23 cellular contexts compared by ENCODE assay signal in genomic region chr1:188723332-188724020, GRCh38.
DNase-seq lines count a peak whose midpoint lies in the region; ATAC-seq, FAIRE-seq and TF ChIP-seq lines count a peak whose summit lies in the region.
"Had no signal": no experiment of that assay in that cellular context is flagged by ENCODE, and none has a peak within 500 bp of the region (broad histone marks: within the 10 kb centered on the region; RNA-seq: fewer than 3 reads in every experiment).

No MANE protein-coding gene starts in this region.

- in situ Hi-C loops in GM13976 (cut with MboI; ENCODE audit: low sequenced_read_pairs, unreplicated experiment): no loop called here

- H3K4me3 ChIP-seq in fibroblast of the aortic adventitia (ENCODE audit: low read depth, low read length): no peak overlapping the region
- H3K4me3 ChIP-seq: GM23338, K562, SJSA1 had no signal

- DNase-seq in D721Med (ENCODE audit: insufficient read length, low spot score) (no peak), NCI-H226 (peak; percentile 5), fibroblast of the aortic adventitia (ENCODE audit: low read depth) (peak; percentile 0), epidermal melanocyte (ENCODE audit: insufficient read length, low spot score) (no peak), GM13976 (ENCODE audit: low spot score) (no peak)
- DNase-seq: BE2C; CD8-positive, alpha-beta memory T cell; DMS79 treated with DMSO at 0.1 percent for 48 hours; H9; HFFc6; Kasumi-1; NCI-H1092 treated with DMSO at 0.1 percent for 48 hours; NCI-H1436; NCI-H187 treated with DMSO at 0.1 percent for 48 hours; NCI-H2171 treated with DMSO at 0.1 percent for 48 hours; NCI-H524; NCI-H748 treated with DMSO at 0.1 percent for 48 hours had no signal

- ATAC-seq in HG02610 (IDR thresholded peaks at IDR 0.05; ENCODE audit: unreplicated experiment): no peak
- ATAC-seq: GM23338, K562, Right ventricle myocardium inferior had no signal

- TF ChIP-seq CTCF in D721Med (IDR thresholded peaks at IDR 0.05; ENCODE audit: insufficient read depth, missing control alignments): no peak
- TF ChIP-seq CTCF in fibroblast of the aortic adventitia (IDR thresholded peaks at IDR 0.05; ENCODE audit: insufficient read depth, low read length): no peak
- no peak for TF ChIP-seq CTCF in GM13976 (IDR thresholded peaks at IDR 0.05; ENCODE audit: borderline replicate concordance, control extremely low read depth, extremely low read depth, insufficient read depth, missing control alignments)

- FAIRE-seq in D721Med (lab: Jason Lieb, UNC) (peak; percentile 53), TTC549 (lab: Jason Lieb, UNC) (peak; percentile 32)
- FAIRE-seq: K562 had no signal

Comparison
In these comparisons a context has a peak if more than half of its experiments do, and no peak if none do; other contexts are left out.
1. DNase-seq: peak in NCI-H226 (single experiment) and fibroblast of the aortic adventitia (single experiment); none in D721Med (single experiment), epidermal melanocyte (single experiment) and GM13976 (single experiment).